Comparison of ENCODE assay signal across 8 cellular contexts in genomic region chr19:35495107-35496064, GRCh38. TPM values are rescaled to one million over a fixed set of nuclear protein-coding genes. Genes with fewer than 3 reads are reported as not detected.
A peak's percentile ranks its signal among the peaks of the same experiment; 100 is the strongest.
DNase-seq lines count a peak whose midpoint lies in the region; ATAC-seq and TF ChIP-seq lines count a peak whose summit lies in the region.

No MANE protein-coding gene starts in this region.

- H3K36me3 Mint-ChIP-seq in activated CD8-positive, alpha-beta memory T cell treated with anti-CD3 and anti-CD28 coated beads, Interleukin-2, amount 10 ng/mL, durations not matched to agents 7 days and 5 days, result no peaks in the 10 kb centered on the region
- peaks cover 40% of the 10 kb centered on the region for H3K36me3 Mint-ChIP-seq in endodermal cell (ENCODE audit: low read depth)

- TF ChIP-seq CTCF in BJ (IDR thresholded peaks at IDR 0.05; ENCODE audit: insufficient read depth, low read depth, low read length), result peak; percentile 99
- TF ChIP-seq CTCF in endodermal cell (conservative IDR thresholded peaks at IDR 0.05), result peak; percentile 97

- no peak overlapping the region for H3K4me3 ChIP-seq in BJ (ENCODE audit: low read depth, low read length)
- H3K4me3 ChIP-seq in GM23248, result no peak overlapping the region
- no peak overlapping the region for H3K4me3 ChIP-seq in endodermal cell (ENCODE audit: low read length)

- H3K27me3 ChIP-seq in BJ (ENCODE audit: control insufficient read depth, insufficient read depth, low read length), result peaks cover 2% of the 10 kb centered on the region
- peaks cover 31% of the 10 kb centered on the region; the same call in 1 of the 2 replicates for H3K27me3 ChIP-seq in GM23248 (replicated peaks; ENCODE audit: insufficient read depth)
- no peaks in the 10 kb centered on the region for H3K27me3 ChIP-seq in endodermal cell (ENCODE audit: control insufficient read depth, insufficient read depth, low read length, poor library complexity, severe bottlenecking)

- no peak for DNase-seq in BJ (ENCODE audit: low read depth)
- peak; percentile 87 for DNase-seq in GM23248
- DNase-seq in NCI-H526 treated with DMSO at 0.1 percent for 48 hours (lab: John Stamatoyannopoulos, UW), result peak; percentile 60
- DNase-seq in activated CD8-positive, alpha-beta memory T cell treated with anti-CD3 and anti-CD28 coated beads, Interleukin-2, amount 10 ng/mL, durations not matched to agents 7 days and 5 days, result peak; percentile 72
- peak; percentile 89 for DNase-seq in endodermal cell
- DNase-seq in mucosa of gallbladder (ENCODE audit: low spot score), result peak; percentile 28
- DNase-seq in stimulated activated CD8-positive, alpha-beta memory T cell treated with anti-CD3 and anti-CD28 coated beads, Interleukin-4, amount 100 ng/mL, for 48 hours, result peak; percentile 86

- H3K9me3 Mint-ChIP-seq in activated CD8-positive, alpha-beta memory T cell treated with anti-CD3 and anti-CD28 coated beads, Interleukin-2, amount 10 ng/mL, durations not matched to agents 7 days and 5 days (ENCODE audit: low read depth), result no peaks in the 10 kb centered on the region
- H3K9me3 Mint-ChIP-seq in endodermal cell, result no peaks in the 10 kb centered on the region

- POLR2A ChIA-PET in BJ (lab: Charles Lee), result no interaction called here

- H3K27me3 Mint-ChIP-seq in activated CD8-positive, alpha-beta memory T cell treated with anti-CD3 and anti-CD28 coated beads, Interleukin-2, amount 10 ng/mL, durations not matched to agents 7 days and 5 days, result peaks cover 19% of the 10 kb centered on the region
- peaks cover 7% of the 10 kb centered on the region for H3K27me3 Mint-ChIP-seq in endodermal cell (ENCODE audit: insufficient read depth)

- no peak overlapping the region for H3K4me2 ChIP-seq in GM23248 (ENCODE audit: unreplicated experiment)

- H2AFZ ChIP-seq in GM23248, result peak overlapping the region; percentile 39; the same call in 1 of the 2 replicates

- no peaks in the 10 kb centered on the region for H3K9me3 ChIP-seq in GM23248 (ENCODE audit: low read depth)
- H3K9me3 ChIP-seq in endodermal cell (ENCODE audit: control insufficient read depth, low read length), result no peaks in the 10 kb centered on the region

- ATAC-seq in activated CD8-positive, alpha-beta memory T cell treated with anti-CD3 and anti-CD28 coated beads, Interleukin-2, amount 10 ng/mL, durations not matched to agents 7 days and 5 days, result peak; percentile 91
- no peak for ATAC-seq in GM21423 (IDR thresholded peaks at IDR 0.05; ENCODE audit: unreplicated experiment)

- no peaks in the 10 kb centered on the region for H3K4me1 ChIP-seq in GM23248 (ENCODE audit: insufficient read depth)
- no peaks in the 10 kb centered on the region for H3K4me1 ChIP-seq in endodermal cell (ENCODE audit: control insufficient read depth, insufficient read depth, low read length)

- no peaks in the 10 kb centered on the region for H4K20me1 ChIP-seq in GM23248 (ENCODE audit: insufficient read depth)

- no peaks in the 10 kb centered on the region for H3K79me2 ChIP-seq in GM23248 (ENCODE audit: insufficient read depth)

- H3K9me2 ChIP-seq in GM23248 (ENCODE audit: insufficient read depth), result no peaks in the 10 kb centered on the region

- H3K36me3 ChIP-seq in BJ (ENCODE audit: control insufficient read depth, insufficient read depth, low read length) (no peaks in the 10 kb centered on the region), GM23248 (ENCODE audit: low read depth) (no peaks in the 10 kb centered on the region), endodermal cell (ENCODE audit: control insufficient read depth, insufficient read depth, low read length) (peaks cover 36% of the 10 kb centered on the region)

- H3F3A ChIP-seq in GM23248 (ENCODE audit: insufficient read depth), result no peaks in the 10 kb centered on the region

- in situ Hi-C loops in GM23248 (cut with MboI), result loop anchor here (10.0 kb wide), 1 partner anchor 141 kb away; the partner anchor contains the start of gene FFAR3

- no peak overlapping the region for H3K27ac ChIP-seq in GM23248
- H3K27ac ChIP-seq in endodermal cell (ENCODE audit: low read depth, low read length), result no peak overlapping the region

- H3K9ac ChIP-seq in GM23248, result no peak overlapping the region
- no peak overlapping the region for H3K9ac ChIP-seq in endodermal cell (ENCODE audit: extremely low read depth, low read length, poor library complexity, severe bottlenecking)

- no peak overlapping the region for H3K27ac Mint-ChIP-seq in activated CD8-positive, alpha-beta memory T cell treated with anti-CD3 and anti-CD28 coated beads, Interleukin-2, amount 10 ng/mL, durations not matched to agents 7 days and 5 days
- H3K27ac Mint-ChIP-seq in endodermal cell, result peak overlapping the region; percentile 52

- peaks cover 3% of the 10 kb centered on the region for H3K4me1 Mint-ChIP-seq in activated CD8-positive, alpha-beta memory T cell treated with anti-CD3 and anti-CD28 coated beads, Interleukin-2, amount 10 ng/mL, durations not matched to agents 7 days and 5 days
- peaks cover 8% of the 10 kb centered on the region for H3K4me1 Mint-ChIP-seq in endodermal cell

- CTCF ChIA-PET in BJ (lab: Yijun Ruan, JAX), result interaction anchor here (0.6 to 4.2 kb wide), 26 partner anchors 8 to 429 kb away, joined by 3 to 48 read pairs (median 4); partner anchors contain the start of genes DMKN and FFAR1
- CTCF ChIA-PET in activated CD8-positive, alpha-beta memory T cell treated with anti-CD3 and anti-CD28 coated beads, Interleukin-2, amount 10 ng/mL, durations not matched to agents 7 days and 5 days (lab: Charles Lee), result interaction anchor here (0.7 to 4.5 kb wide), 42 partner anchors 8 to 459 kb away, joined by 3 to 51 read pairs (median 4); partner anchors contain the start of genes FFAR1, FFAR2, FFAR3 and LGI4

- WGBS in GM23248 (ENCODE audit: low coverage in 1 of 2, low lambda C conversion rate in 2 of 2, missing lambda C conversion rate in 2 of 2), 2 experiments, result 16% methylated on average over 30 of the region's 30 CpGs
- 33 to 42% methylated on average over 17 to 30 of the region's 30 CpGs for WGBS in endodermal cell (ENCODE audit: insufficient coverage in 1 of 2, insufficient read length in 1 of 2), 2 experiments

- H3K4me3 Mint-ChIP-seq in activated CD8-positive, alpha-beta memory T cell treated with anti-CD3 and anti-CD28 coated beads, Interleukin-2, amount 10 ng/mL, durations not matched to agents 7 days and 5 days, result no peak overlapping the region
- no peak overlapping the region for H3K4me3 Mint-ChIP-seq in endodermal cell

RNA-seq across cellular contexts. Expression of gene KRTDAP, which starts 5.1 kb away (rescaled TPM):
- polyA plus RNA-seq in BJ (2011; rRNA removed) (not detected in 2 replicates), GM23248 (2016; fragmentation: Nextera tagmentation; extraction: Ambion mirVana) (not detected in 2 replicates)
- polyA minus RNA-seq in BJ (2011; rRNA and poly(A)+ RNA removed), result not detected in 2 replicates
- total RNA-seq in GM23248 (2014; rRNA removed; shearing (Covaris generic)), result not detected in 2 replicates
- total RNA-seq in activated CD8-positive, alpha-beta memory T cell treated with anti-CD3 and anti-CD28 coated beads, Interleukin-2, amount 10 ng/mL, durations not matched to agents 7 days and 5 days, result not detected
- total RNA-seq in endodermal cell (1 to 10 TPM; 3.4 to 4.2 TPM), mucosa of gallbladder (not detected)
- not detected for polyA plus RNA-seq in endodermal cell (2013, experiment 1 of 2)
- polyA plus RNA-seq in endodermal cell (2013, experiment 2 of 2), result 0.70 TPM

RNA-seq across cellular contexts. Expression of gene DMKN, which starts 18.1 kb away (rescaled TPM):
- polyA plus RNA-seq in BJ (2011; rRNA removed), result 1.0 and 1.5 TPM in 2 replicates
- polyA minus RNA-seq in BJ (2011; rRNA and poly(A)+ RNA removed), result not detected in 2 replicates
- total RNA-seq in GM23248 (2014; rRNA removed; shearing (Covaris generic)), result 20.0 and 25.4 TPM in 2 replicates
- polyA plus RNA-seq in GM23248 (2016; fragmentation: Nextera tagmentation; extraction: Ambion mirVana), result 30.9 and 34.5 TPM in 2 replicates
- total RNA-seq in activated CD8-positive, alpha-beta memory T cell treated with anti-CD3 and anti-CD28 coated beads, Interleukin-2, amount 10 ng/mL, durations not matched to agents 7 days and 5 days, result not detected
- 100 to 1,000 TPM; 430 to 451 TPM for total RNA-seq in endodermal cell
- 127 TPM for polyA plus RNA-seq in endodermal cell (2013, experiment 1 of 2)
- 121 TPM for polyA plus RNA-seq in endodermal cell (2013, experiment 2 of 2)
- total RNA-seq in mucosa of gallbladder, result 1.8 TPM

RNA-seq across cellular contexts. Expression of gene SBSN, which starts 32.7 kb away (rescaled TPM):
- 0.70 and 1.6 TPM in 2 replicates for polyA plus RNA-seq in BJ (2011; rRNA removed)
- not detected in 2 replicates for polyA minus RNA-seq in BJ (2011; rRNA and poly(A)+ RNA removed)
- 3.2 and 4.3 TPM in 2 replicates for total RNA-seq in GM23248 (2014; rRNA removed; shearing (Covaris generic))
- 7.9 and 8.8 TPM in 2 replicates for polyA plus RNA-seq in GM23248 (2016; fragmentation: Nextera tagmentation; extraction: Ambion mirVana)
- not detected for total RNA-seq in activated CD8-positive, alpha-beta memory T cell treated with anti-CD3 and anti-CD28 coated beads, Interleukin-2, amount 10 ng/mL, durations not matched to agents 7 days and 5 days
- total RNA-seq in endodermal cell, result not detected
- polyA plus RNA-seq in endodermal cell (2013, experiment 1 of 2), result not detected
- polyA plus RNA-seq in endodermal cell (2013, experiment 2 of 2), result not detected
- total RNA-seq in mucosa of gallbladder, result not detected

RNA-seq across cellular contexts. Expression of gene GAPDHS, which starts 37.9 kb away (rescaled TPM):
- polyA plus RNA-seq in BJ (2011; rRNA removed) (not detected in 2 replicates), GM23248 (2016; fragmentation: Nextera tagmentation; extraction: Ambion mirVana) (not detected in 2 replicates)
- polyA minus RNA-seq in BJ (2011; rRNA and poly(A)+ RNA removed), result not detected in 2 replicates
- total RNA-seq in GM23248 (2014; rRNA removed; shearing (Covaris generic)), result not detected in 2 replicates
- not detected for total RNA-seq in activated CD8-positive, alpha-beta memory T cell treated with anti-CD3 and anti-CD28 coated beads, Interleukin-2, amount 10 ng/mL, durations not matched to agents 7 days and 5 days
- total RNA-seq in endodermal cell (not detected), mucosa of gallbladder (not detected)
- not detected for polyA plus RNA-seq in endodermal cell (2013, experiment 1 of 2)
- polyA plus RNA-seq in endodermal cell (2013, experiment 2 of 2), result not detected

RNA-seq across cellular contexts. Expression of gene FFAR2, which starts 47.3 kb away (rescaled TPM):
- not detected in 2 replicates for polyA plus RNA-seq in BJ (2011; rRNA removed)
- polyA minus RNA-seq in BJ (2011; rRNA and poly(A)+ RNA removed), result not detected in 2 replicates
- not detected in 2 replicates for total RNA-seq in GM23248 (2014; rRNA removed; shearing (Covaris generic))
- not detected in 2 replicates for polyA plus RNA-seq in GM23248 (2016; fragmentation: Nextera tagmentation; extraction: Ambion mirVana)
- total RNA-seq in activated CD8-positive, alpha-beta memory T cell treated with anti-CD3 and anti-CD28 coated beads, Interleukin-2, amount 10 ng/mL, durations not matched to agents 7 days and 5 days, result not detected
- not detected for total RNA-seq in endodermal cell
- not detected for polyA plus RNA-seq in endodermal cell (2013, experiment 1 of 2)
- polyA plus RNA-seq in endodermal cell (2013, experiment 2 of 2), result not detected
- 0.17 TPM for total RNA-seq in mucosa of gallbladder

Comparison
In these comparisons a context has a peak if more than half of its experiments do, and no peak if none do; other contexts are left out.
1. RNA of gene DMKN, which starts 18.1 kb away (total RNA-seq): 430 to 451 TPM in endodermal cell; 20.0 to 25.4 TPM in GM23248, 1.8 TPM in mucosa of gallbladder (single experiment) and not detected in activated CD8-positive, alpha-beta memory T cell treated with anti-CD3 and anti-CD28 coated beads, Interleukin-2, amount 10 ng/mL, durations not matched to agents 7 days and 5 days; every median in the first group is over 10 times any median in the second.